40 cellular contexts compared by ENCODE assay signal in the genomic region with DNA sequence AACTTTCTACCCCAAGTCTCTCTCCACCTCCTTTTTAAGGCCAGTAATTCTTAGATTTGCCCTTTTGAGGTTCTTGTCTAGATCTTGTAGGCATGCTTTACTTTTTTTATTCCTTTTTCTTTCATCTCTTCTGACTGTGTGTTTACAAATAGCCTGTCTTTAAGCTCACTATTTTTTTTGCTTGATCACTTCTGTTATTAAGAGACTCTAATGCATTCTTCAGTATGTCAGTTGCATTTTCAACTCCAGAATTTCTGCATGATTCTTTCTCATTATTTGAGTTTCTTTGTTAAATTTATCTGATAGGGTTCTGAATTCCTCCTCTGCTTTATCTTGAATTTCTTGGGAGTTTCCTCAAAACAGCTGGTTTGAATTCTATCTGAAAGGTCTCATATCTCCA.
"Had no signal": no experiment of that assay in that cellular context is flagged by ENCODE, and none has a peak within 500 bp of the region (broad histone marks: within the 10 kb centered on the region; RNA-seq: fewer than 3 reads in every experiment).

No MANE protein-coding gene starts in this region.

- H3K36me3 ChIP-seq: adrenal gland, brain microvascular endothelial cell, breast epithelium, cardiac muscle cell had no signal

- H3K4me3 ChIP-seq: adrenal gland, ascending aorta, body of pancreas, breast epithelium, cardiac muscle cell had no signal

- H3K4me1 Mint-ChIP-seq: activated naive CD4-positive, alpha-beta T cell treated with anti-CD3 and anti-CD28 coated beads, Interleukin-2, amount 10 ng/mL, durations not matched to agents 7 days and 5 days; activated naive CD8-positive, alpha-beta T cell treated with anti-CD3 and anti-CD28 coated beads for 36 hours; activated naive CD8-positive, alpha-beta T cell treated with anti-CD3 and anti-CD28 coated beads, Interleukin-2, amount 10 ng/mL, durations not matched to agents 7 days and 5 days; brain had no signal

- H3K27ac ChIP-seq: adrenal gland, ascending aorta, body of pancreas, brain microvascular endothelial cell, breast epithelium, cardiac muscle cell had no signal

- H3K4me3 Mint-ChIP-seq: activated naive CD4-positive, alpha-beta T cell treated with anti-CD3 and anti-CD28 coated beads for 36 hours; activated naive CD4-positive, alpha-beta T cell treated with anti-CD3 and anti-CD28 coated beads, Interleukin-2, amount 10 ng/mL, durations not matched to agents 7 days and 5 days; activated naive CD4-positive, alpha-beta T cell treated with anti-CD3 and anti-CD28 coated beads, Interleukin-2, amount 50 U/mL, for 24 hours; activated naive CD8-positive, alpha-beta T cell; activated naive CD8-positive, alpha-beta T cell treated with anti-CD3 and anti-CD28 coated beads for 36 hours; activated naive CD8-positive, alpha-beta T cell treated with anti-CD3 and anti-CD28 coated beads, Interleukin-2, amount 10 ng/mL, durations not matched to agents 7 days and 5 days; activated naive CD8-positive, alpha-beta T cell treated with anti-CD3 and anti-CD28 coated beads, Interleukin-2, amount 50 U/mL, for 24 hours; activated T-cell treated with anti-CD3 and anti-CD28 coated beads, Interleukin-2, amount 50 U/mL, for 24 hours; activated T-cell treated with anti-CD3 and anti-CD28 coated beads, Interleukin-2, amount 50 U/mL, for 4 hours; activated T-cell treated with anti-CD3 and anti-CD28 coated beads, Interleukin-2, amount 50 U/mL, for 72 hours; activated T-helper 1 cell treated with anti-CD3 and anti-CD28 coated beads, Interleukin-12 subunit alpha, Interleukin-12 subunit beta, Interleukin-2, Interleukin-4 antibody, amounts not matched to agents 30 ng/mL and 10 ng/mL and 1 ng/mL, durations not matched to agents 14 hours and 24 hours and 36 hours; activated T-helper 17 cell treated with anti-CD3 and anti-CD28 coated beads, Interleukin-2, amount 50 U/mL, for 72 hours; brain; central memory CD8-positive, alpha-beta T cell had no signal

- H3K27me3 Mint-ChIP-seq: activated naive CD4-positive, alpha-beta T cell treated with anti-CD3 and anti-CD28 coated beads, Interleukin-2, amount 10 ng/mL, durations not matched to agents 7 days and 5 days; activated naive CD4-positive, alpha-beta T cell treated with anti-CD3 and anti-CD28 coated beads, Interleukin-2, amount 50 U/mL, for 24 hours; activated naive CD8-positive, alpha-beta T cell; activated naive CD8-positive, alpha-beta T cell treated with anti-CD3 and anti-CD28 coated beads for 36 hours; activated naive CD8-positive, alpha-beta T cell treated with anti-CD3 and anti-CD28 coated beads, Interleukin-2, amount 10 ng/mL, durations not matched to agents 7 days and 5 days; activated naive CD8-positive, alpha-beta T cell treated with anti-CD3 and anti-CD28 coated beads, Interleukin-2, amount 50 U/mL, for 24 hours; activated T-cell treated with anti-CD3 and anti-CD28 coated beads, Interleukin-2, amount 50 U/mL, for 24 hours; activated T-helper 17 cell treated with anti-CD3 and anti-CD28 coated beads, Interleukin-2, amount 50 U/mL, for 72 hours; central memory CD8-positive, alpha-beta T cell had no signal

- H3K4me1 ChIP-seq: adrenal gland, ascending aorta, body of pancreas, breast epithelium had no signal

- H3K27ac Mint-ChIP-seq: activated naive CD4-positive, alpha-beta T cell treated with anti-CD3 and anti-CD28 coated beads for 36 hours; activated naive CD4-positive, alpha-beta T cell treated with anti-CD3 and anti-CD28 coated beads, Interleukin-2, amount 10 ng/mL, durations not matched to agents 7 days and 5 days; activated naive CD4-positive, alpha-beta T cell treated with anti-CD3 and anti-CD28 coated beads, Interleukin-2, amount 50 U/mL, for 24 hours; activated naive CD8-positive, alpha-beta T cell; activated naive CD8-positive, alpha-beta T cell treated with anti-CD3 and anti-CD28 coated beads for 36 hours; activated naive CD8-positive, alpha-beta T cell treated with anti-CD3 and anti-CD28 coated beads, Interleukin-2, amount 10 ng/mL, durations not matched to agents 7 days and 5 days; activated naive CD8-positive, alpha-beta T cell treated with anti-CD3 and anti-CD28 coated beads, Interleukin-2, amount 50 U/mL, for 24 hours; activated T-cell treated with anti-CD3 and anti-CD28 coated beads, Interleukin-2, amount 50 U/mL, for 24 hours; activated T-cell treated with anti-CD3 and anti-CD28 coated beads, Interleukin-2, amount 50 U/mL, for 72 hours; activated T-helper 1 cell treated with anti-CD3 and anti-CD28 coated beads, Interleukin-12 subunit alpha, Interleukin-12 subunit beta, Interleukin-2, Interleukin-4 antibody, amounts not matched to agents 30 ng/mL and 10 ng/mL and 1 ng/mL, durations not matched to agents 14 hours and 24 hours and 36 hours; activated T-helper 17 cell treated with anti-CD3 and anti-CD28 coated beads, Interleukin-2, amount 50 U/mL, for 72 hours; activated T-helper 2 cell treated with anti-CD3 and anti-CD28 coated beads, Interferon-gamma antibody, Interleukin-2, Interleukin-4, amounts not matched to agents 10 μg/mL and 5 μg/mL and 100 μg/mL, durations not matched to agents 14 hours and 24 hours and 36 hours; brain had no signal

- H3K27me3 ChIP-seq: adrenal gland, ascending aorta, body of pancreas, brain microvascular endothelial cell, breast epithelium, cardiac muscle cell had no signal

- DNase-seq: activated effector memory CD4-positive, alpha-beta T cell treated with anti-CD3 and anti-CD28 coated beads, Interleukin-2, amount 50 U/mL, for 16 hours; activated effector memory CD4-positive, alpha-beta T cell treated with Interleukin-2 at 50 U/mL for 16 hours; activated gamma-delta T cell; activated gamma-delta T cell treated with Interleukin-2 at 50 U/mL for 16 hours; activated naive CD4-positive, alpha-beta T cell; activated naive CD4-positive, alpha-beta T cell treated with anti-CD3 and anti-CD28 coated beads for 36 hours; activated naive CD4-positive, alpha-beta T cell treated with anti-CD3 and anti-CD28 coated beads, Interleukin-2, amount 10 ng/mL, durations not matched to agents 7 days and 5 days; activated naive CD4-positive, alpha-beta T cell treated with anti-CD3 and anti-CD28 coated beads, Interleukin-2, amount 50 U/mL, for 16 hours; activated naive CD4-positive, alpha-beta T cell treated with Interleukin-2 at 50 U/mL for 16 hours; activated naive CD8-positive, alpha-beta T cell treated with anti-CD3 and anti-CD28 coated beads for 36 hours; activated naive CD8-positive, alpha-beta T cell treated with anti-CD3 and anti-CD28 coated beads, Interleukin-2, amount 10 ng/mL, durations not matched to agents 7 days and 5 days; activated naive CD8-positive, alpha-beta T cell treated with anti-CD3 and anti-CD28 coated beads, Interleukin-2, amount 50 U/mL, for 24 hours; activated T-cell treated with anti-CD3 and anti-CD28 coated beads, Interleukin-2, amount 50 U/mL, for 1 hour; activated T-cell treated with anti-CD3 and anti-CD28 coated beads, Interleukin-2, amount 50 U/mL, for 24 hours; activated T-cell treated with anti-CD3 and anti-CD28 coated beads, Interleukin-2, amount 50 U/mL, for 4 hours; activated T-cell treated with anti-CD3 and anti-CD28 coated beads, Interleukin-2, amount 50 U/mL, for 48 hours; activated T-cell treated with anti-CD3 and anti-CD28 coated beads, Interleukin-2, amount 50 U/mL, for 72 hours; adrenal gland; amniotic stem cell; amygdala; anterior cingulate cortex; aorta; body of pancreas; brain microvascular endothelial cell; caudate nucleus; central memory CD4-positive, alpha-beta T cell; cerebellar nuclear complex had no signal

- ATAC-seq: activated naive CD4-positive, alpha-beta T cell treated with anti-CD3 and anti-CD28 coated beads, Interleukin-2, amount 50 U/mL, for 72 hours; activated naive CD8-positive, alpha-beta T cell treated with anti-CD3 and anti-CD28 coated beads, Interleukin-2, amount 50 U/mL, for 24 hours; activated T-cell treated with anti-CD3 and anti-CD28 coated beads, Interleukin-2, amount 50 U/mL, for 4 hours; activated T-cell treated with anti-CD3 and anti-CD28 coated beads, Interleukin-2, amount 50 U/mL, for 72 hours; activated T-helper 17 cell treated with anti-CD3 and anti-CD28 coated beads, Interleukin-2, amount 50 U/mL, for 72 hours; body of pancreas had no signal

- FAIRE-seq: astrocyte, bronchial epithelial cell had no signal
